17 cellular contexts compared by ENCODE assay signal in genomic region chr5:141915881-141916336, GRCh38. TPM values are rescaled to one million over a fixed set of nuclear protein-coding genes. Genes with fewer than 3 reads are reported as not detected.
DNase-seq lines count a peak whose midpoint lies in the region; ATAC-seq, FAIRE-seq and TF ChIP-seq lines count a peak whose summit lies in the region.
"Had no signal": no experiment of that assay in that cellular context is flagged by ENCODE, and none has a peak within 500 bp of the region (broad histone marks: within the 10 kb centered on the region; RNA-seq: fewer than 3 reads in every experiment).

No MANE protein-coding gene starts in this region.

- DNase-seq in HepG2 (ENCODE audit: low spot score) = no peak
- DNase-seq in right lobe of liver = no peak
- peak in 1 of 2 experiments; percentile 44 for DNase-seq in PC-9
- peak; percentile 41 for DNase-seq in left ventricle myocardium inferior
- peak; percentile 27 for DNase-seq in transverse colon
- no peak for DNase-seq in COLO668 (lab: John Stamatoyannopoulos, UW; ENCODE audit: unreplicated experiment)
- DNase-seq: naive B cell; NCI-H1436; NK-92 treated with Interleukin-12 subunit alpha and Interleukin-12 subunit beta, amount 100 ng/mL, for 24 hours; stimulated activated CD4-positive, alpha-beta T cell treated with anti-CD3 and anti-CD28 coated beads, Interleukin-2, amount 100 ng/mL, for 48 hours; upper lobe of right lung had no signal

- CTCF ChIA-PET in HepG2 (lab: Yijun Ruan, JAX; ENCODE audit: low intra/inter-chr PET ratio, low total read pairs) (no interaction called here), PC-9 (lab: Charles Lee) (interaction anchor here (0.6 kb wide), 1 partner anchor 141 kb away, joined by 3 read pairs; no protein-coding TSS in a partner anchor)

- H2AFZ ChIP-seq in HepG2 (ENCODE audit: low read length) (no peak overlapping the region), PC-9 (peak overlapping the region; percentile 10; the same call in 1 of the 2 replicates)

- H3F3A ChIP-seq in PC-9 (ENCODE audit: insufficient read depth, low read depth) = no peaks in the 10 kb centered on the region; the same call in 1 of the 2 replicates

- H3K4me2 ChIP-seq in HepG2 (ENCODE audit: low read depth, low read length) = no peak overlapping the region
- H3K4me2 ChIP-seq in PC-9 = no peak overlapping the region

- H3K27me3 ChIP-seq in HepG2 (ENCODE audit: control insufficient read depth in 1 of 2, insufficient read depth in 2 of 2, low read length in 2 of 2) (peaks cover 0 to 32% of the 10 kb centered on the region in 2 experiments; a peak in 3 of 5 replicates), right lobe of liver (no peaks in the 10 kb centered on the region), PC-9 (ENCODE audit: insufficient read depth, low read depth) (no peaks in the 10 kb centered on the region), left ventricle myocardium inferior (ENCODE audit: low read depth) (no peaks in the 10 kb centered on the region), transverse colon (peaks cover 9% of the 10 kb centered on the region)
- H3K27me3 ChIP-seq: upper lobe of right lung had no signal

- no peak for TF ChIP-seq CTCF in HepG2 (CRISPR knock-in tag; IDR thresholded peaks at IDR 0.05)
- no peak for TF ChIP-seq CTCF in right lobe of liver (IDR thresholded peaks at IDR 0.05)
- no peak; the same call in 1 of the 2 replicates for TF ChIP-seq CTCF in PC-9 (conservative IDR thresholded peaks at IDR 0.05)
- no peak for TF ChIP-seq CTCF in left ventricle myocardium inferior (IDR thresholded peaks at IDR 0.05; ENCODE audit: borderline replicate concordance)
- TF ChIP-seq CTCF in transverse colon (IDR thresholded peaks at IDR 0.05) = no peak

- H3K4me1 ChIP-seq in HepG2 (ENCODE audit: insufficient read depth, low read length) (peaks cover 27% of the 10 kb centered on the region), right lobe of liver (peaks cover 0 to 27% (median 3%) of the 10 kb centered on the region in 4 donors), PC-9 (replicated peaks; ENCODE audit: insufficient read depth) (0 out of 2 replicates have a peak, but pooled peaks cover 8% of the 10 kb centered on the region), left ventricle myocardium inferior (peaks cover 16% of the 10 kb centered on the region), transverse colon (peaks cover 8 to 50% (median 24%) of the 10 kb centered on the region in 4 donors)
- H3K4me1 ChIP-seq: breast epithelium had no signal

- POLR2A ChIA-PET in HepG2 (lab: Yijun Ruan, JAX) = interaction anchor here (3.9 kb wide), 1 partner anchor 8 kb away, joined by 22 read pairs; the partner anchor contains the start of gene DELE1
- POLR2A ChIA-PET in PC-9 (lab: Charles Lee; ENCODE audit: unreplicated experiment) = no interaction called here

- WGBS in HepG2 (ENCODE audit: low lambda C conversion rate) = 19% methylated on average over 5 of the region's 6 CpGs
- WGBS in right lobe of liver (ENCODE audit: insufficient coverage, low coverage, low lambda C conversion rate, missing lambda C conversion rate) = 93% methylated on average over 3 of the region's 6 CpGs
- 67 to 70% methylated on average over 1 to 6 of the region's 6 CpGs for WGBS in transverse colon (ENCODE audit: low coverage in 1 of 2), 2 donors

- H3K27ac ChIP-seq in HepG2 (ENCODE audit: extremely low read length, insufficient read depth, low read length) (no peak overlapping the region), right lobe of liver (no peak overlapping the region), PC-9 (no peak overlapping the region), left ventricle myocardium inferior (replicated peaks) (no peak overlapping the region), transverse colon (no peak overlapping the region)
- H3K27ac ChIP-seq: breast epithelium, gastroesophageal sphincter, upper lobe of right lung had no signal

- no peak for FAIRE-seq in HepG2 (lab: Jason Lieb, UNC)

- in situ Hi-C loops in HepG2 (cut with HindIII; ENCODE audit: extremely low pct_ligation_motif_present, low pct_unique_long_range_greater_than_20kb) (no loop called here), transverse colon (cut with MboI; ENCODE audit: low pct_ligation_motif_present in 1 of 4, low pct_unique_long_range_greater_than_20kb in 1 of 4, low sequenced_read_pairs in 3 of 4) (no loop called here)

- H3K9me3 ChIP-seq in HepG2 (ENCODE audit: low read length) (no peaks in the 10 kb centered on the region), right lobe of liver (no peaks in the 10 kb centered on the region), PC-9 (ENCODE audit: insufficient read depth, low read depth) (no peaks in the 10 kb centered on the region), left ventricle myocardium inferior (replicated peaks) (no peaks in the 10 kb centered on the region), transverse colon (no peaks in the 10 kb centered on the region)
- H3K9me3 ChIP-seq: breast epithelium, gastroesophageal sphincter, upper lobe of right lung had no signal

- TF ChIP-seq RAD21 in HepG2 (CRISPR knock-in tag; IDR thresholded peaks at IDR 0.05) = no peak

- TF ChIP-seq EP300 in HepG2 (IDR thresholded peaks at IDR 0.05; ENCODE audit: low read depth in 2 of 2, low read length in 2 of 2) (no peak), HepG2 (CRISPR knock-in tag; IDR thresholded peaks at IDR 0.05; ENCODE audit: borderline replicate concordance) (no peak), transverse colon (IDR thresholded peaks at IDR 0.05; ENCODE audit: low read depth) (no peak)

- no peak overlapping the region for H3K4me3 ChIP-seq in HepG2 (replicated peaks in 1 of 3; ENCODE audit: insufficient read depth in 1 of 3, low read depth in 2 of 3, low read length in 3 of 3)
- no peak overlapping the region for H3K4me3 ChIP-seq in right lobe of liver
- H3K4me3 ChIP-seq in PC-9 = no peak overlapping the region
- no peak overlapping the region for H3K4me3 ChIP-seq in left ventricle myocardium inferior
- H3K4me3 ChIP-seq in transverse colon = no peak overlapping the region
- H3K4me3 ChIP-seq: breast epithelium, gastroesophageal sphincter, upper lobe of right lung had no signal

- H3K79me2 ChIP-seq in HepG2 (ENCODE audit: insufficient read depth, low read length) (no peaks in the 10 kb centered on the region), PC-9 (ENCODE audit: low read depth) (no peaks in the 10 kb centered on the region)

- no peaks in the 10 kb centered on the region for H3K9me2 ChIP-seq in PC-9 (ENCODE audit: insufficient read depth)

- no peak overlapping the region for H3K9ac ChIP-seq in HepG2 (ENCODE audit: insufficient read depth, low read depth, low read length)

- H3K36me3 ChIP-seq in HepG2 (replicated peaks in 1 of 2; ENCODE audit: control insufficient read depth in 1 of 2, insufficient read depth in 2 of 2, low read length in 2 of 2) (no peaks in the 10 kb centered on the region), right lobe of liver (no peaks in the 10 kb centered on the region), PC-9 (ENCODE audit: low read depth) (no peaks in the 10 kb centered on the region), left ventricle myocardium inferior (no peaks in the 10 kb centered on the region), transverse colon (no peaks in the 10 kb centered on the region)
- H3K36me3 ChIP-seq: breast epithelium, gastroesophageal sphincter, upper lobe of right lung had no signal

- BruUV-seq in HepG2 (replicated peaks; lab: Mats Ljungman, UMichigan) (no TSS peak), PC-9 (replicated peaks; lab: Mats Ljungman, UMichigan) (no TSS peak)

- ATAC-seq in HepG2 (peak; percentile 31), right lobe of liver (no peak), GM21390 (IDR thresholded peaks at IDR 0.05; ENCODE audit: unreplicated experiment) (no peak), GM21619 (IDR thresholded peaks at IDR 0.05; ENCODE audit: unreplicated experiment) (no peak)
- ATAC-seq: gastroesophageal sphincter, SK-N-SH treated with all-trans-retinoic acid at 6 μM for 48 hours, upper lobe of right lung had no signal

- intact Hi-C loops in HepG2 (cut with micrococcal nuclease; ENCODE audit: unreplicated experiment) = loop anchor here (2.0 kb wide), 1 partner anchor 45 kb away; no protein-coding TSS in a partner anchor
- intact Hi-C loops in right lobe of liver (cut with DNase I) = no loop called here
- intact Hi-C loops in PC-9 (cut with micrococcal nuclease; ENCODE audit: unreplicated experiment) = no loop called here
- intact Hi-C loops in left ventricle myocardium inferior (cut with micrococcal nuclease) = loop anchor here (10.0 kb wide), 1 partner anchor 49 kb away; the partner anchor contains the start of gene RNF14
- intact Hi-C loops in transverse colon (cut with DNase I; ENCODE audit: low total_unique reads) = no loop called here

- TF ChIP-seq POLR2A in HepG2 (IDR thresholded peaks at IDR 0.05; ENCODE audit: insufficient read depth in 1 of 2, low read depth in 2 of 2, low read length in 2 of 2) = no peak
- TF ChIP-seq POLR2A in right lobe of liver (IDR thresholded peaks at IDR 0.05) = no peak
- TF ChIP-seq POLR2A in transverse colon (IDR thresholded peaks at IDR 0.05) = no peak

- H4K20me1 ChIP-seq in HepG2 (ENCODE audit: insufficient read depth, low read length) = no peaks in the 10 kb centered on the region
- H4K20me1 ChIP-seq in PC-9 (ENCODE audit: insufficient read depth) = no peaks in the 10 kb centered on the region

RNA-seq across cellular contexts. Expression of gene DELE1, which starts 7.8 kb away (rescaled TPM):
- 46.5 and 57.5 TPM in 2 replicates for total RNA-seq in HepG2 (2016; rRNA removed; fragmentation: Illumina TruSeq; extraction: Trizol)
- 7.7 and 8.6 TPM in 2 replicates for total RNA-seq in HepG2 (2016; cell fraction: cytosol; rRNA removed; fragmentation: Illumina TruSeq; extraction: Trizol; ENCODE audit: low read depth)
- total RNA-seq in HepG2 (2016; cell fraction: insoluble cytoplasmic fraction; rRNA removed; fragmentation: Illumina TruSeq; extraction: Trizol) = 44.4 and 53.9 TPM in 2 replicates
- 23.5 and 25.7 TPM in 2 replicates for total RNA-seq in HepG2 (2016; cell fraction: membrane; rRNA removed; fragmentation: Illumina TruSeq; extraction: Trizol)
- 61.2 and 73.5 TPM in 2 replicates for total RNA-seq in HepG2 (2016; cell fraction: nucleus; rRNA removed; fragmentation: Illumina TruSeq; extraction: Trizol)
- polyA plus RNA-seq in HepG2 (2011; rRNA removed) = 90.3 and 97.1 TPM in 2 replicates
- 44.7 and 66.5 TPM in 2 replicates for polyA plus RNA-seq in HepG2 (2011; cell fraction: cytosol; rRNA removed)
- 267 and 277 TPM in 2 replicates for polyA plus RNA-seq in HepG2 (2011; cell fraction: nucleus; rRNA removed)
- polyA plus RNA-seq in HepG2 (2012) = 44.3 and 49.8 TPM in 2 replicates
- polyA plus RNA-seq in HepG2 (2016; cell fraction: cytosol; fragmentation: Illumina TruSeq; extraction: Trizol; ENCODE audit: low read depth) = 8.6 and 10.7 TPM in 2 replicates
- 46.9 and 52.3 TPM in 2 replicates for polyA plus RNA-seq in HepG2 (2016; cell fraction: insoluble cytoplasmic fraction; fragmentation: Illumina TruSeq; extraction: Trizol; ENCODE audit: low read depth)
- 20.4 and 27.3 TPM in 2 replicates for polyA plus RNA-seq in HepG2 (2016; cell fraction: membrane; fragmentation: Illumina TruSeq; extraction: Trizol; ENCODE audit: low read depth)
- 113 TPM in 2 replicates for polyA plus RNA-seq in HepG2 (2016; cell fraction: nucleus; fragmentation: Illumina TruSeq; extraction: Trizol; ENCODE audit: insufficient read depth, low read depth)
- polyA minus RNA-seq in HepG2 (2011; rRNA and poly(A)+ RNA removed; ENCODE audit: low replicate concordance) = 120 and 133 TPM in 2 replicates
- polyA minus RNA-seq in HepG2 (2011; cell fraction: cytosol; rRNA and poly(A)+ RNA removed) = 27.7 and 33.0 TPM in 2 replicates
- 76.1 and 82.6 TPM in 2 replicates for polyA minus RNA-seq in HepG2 (2011; cell fraction: nucleus; rRNA and poly(A)+ RNA removed)
- total RNA-seq in right lobe of liver = 10 to 100 TPM; 39.4 to 57.9 (median 43.8) TPM
- 68.5 and 80.8 TPM in 2 replicates for total RNA-seq in PC-9 (2021)
- total RNA-seq in left ventricle myocardium inferior = 125 TPM
- total RNA-seq in transverse colon = 100 to 1,000 TPM in 3 of 4 donors, 10 to 100 TPM in 1; 92.6 to 270 (median 126) TPM

RNA-seq across cellular contexts. Expression of gene PCDH1, which starts 37.7 kb away (rescaled TPM):
- total RNA-seq in HepG2 (2016; rRNA removed; fragmentation: Illumina TruSeq; extraction: Trizol) (0.11 and 0.13 TPM in 2 replicates), right lobe of liver (10 to 100 TPM; 20.8 to 44.1 (median 29.4) TPM), PC-9 (2021) (88.5 and 101 TPM in 2 replicates), left ventricle myocardium inferior (16.1 TPM), transverse colon (100 to 1,000 TPM in 3 of 4 donors, 10 to 100 TPM in 1; 92.5 to 217 (median 164) TPM)
- total RNA-seq in HepG2 (2016; cell fraction: cytosol; rRNA removed; fragmentation: Illumina TruSeq; extraction: Trizol; ENCODE audit: low read depth) = not detected in 2 replicates
- total RNA-seq in HepG2 (2016; cell fraction: insoluble cytoplasmic fraction; rRNA removed; fragmentation: Illumina TruSeq; extraction: Trizol) = 0.09 TPM in 1 of 2 replicates, not detected in the other
- not detected in 2 replicates for total RNA-seq in HepG2 (2016; cell fraction: membrane; rRNA removed; fragmentation: Illumina TruSeq; extraction: Trizol)
- 0.31 TPM in 1 of 2 replicates, not detected in the other for total RNA-seq in HepG2 (2016; cell fraction: nucleus; rRNA removed; fragmentation: Illumina TruSeq; extraction: Trizol)
- polyA plus RNA-seq in HepG2 (2011; rRNA removed) = 0.83 and 1.3 TPM in 2 replicates
- polyA plus RNA-seq in HepG2 (2011; cell fraction: cytosol; rRNA removed) = 0.85 and 1.0 TPM in 2 replicates
- 0.83 and 0.90 TPM in 2 replicates for polyA plus RNA-seq in HepG2 (2011; cell fraction: nucleus; rRNA removed)
- polyA plus RNA-seq in HepG2 (2012) = 0.80 and 1.3 TPM in 2 replicates
- polyA plus RNA-seq in HepG2 (2016; cell fraction: cytosol; fragmentation: Illumina TruSeq; extraction: Trizol; ENCODE audit: low read depth) = 0.08 TPM in 1 of 2 replicates, not detected in the other
- polyA plus RNA-seq in HepG2 (2016; cell fraction: insoluble cytoplasmic fraction; fragmentation: Illumina TruSeq; extraction: Trizol; ENCODE audit: low read depth) = 0.11 TPM in 1 of 2 replicates, not detected in the other
- polyA plus RNA-seq in HepG2 (2016; cell fraction: membrane; fragmentation: Illumina TruSeq; extraction: Trizol; ENCODE audit: low read depth) = not detected in 2 replicates
- polyA plus RNA-seq in HepG2 (2016; cell fraction: nucleus; fragmentation: Illumina TruSeq; extraction: Trizol; ENCODE audit: insufficient read depth, low read depth) = 0.25 TPM in 1 of 2 replicates, not detected in the other
- polyA minus RNA-seq in HepG2 (2011; rRNA and poly(A)+ RNA removed; ENCODE audit: low replicate concordance) = 2.1 and 10.8 TPM in 2 replicates
- 1.6 and 1.9 TPM in 2 replicates for polyA minus RNA-seq in HepG2 (2011; cell fraction: cytosol; rRNA and poly(A)+ RNA removed)
- polyA minus RNA-seq in HepG2 (2011; cell fraction: nucleus; rRNA and poly(A)+ RNA removed) = 0.75 and 0.77 TPM in 2 replicates

RNA-seq across cellular contexts. Expression of gene PCDH12, which starts 42.1 kb away (rescaled TPM):
- total RNA-seq in HepG2 (2016; rRNA removed; fragmentation: Illumina TruSeq; extraction: Trizol) (not detected in 2 replicates), right lobe of liver (1 to 10 TPM; 1.5 to 4.4 (median 1.9) TPM), PC-9 (2021) (not detected in 2 replicates), left ventricle myocardium inferior (7.6 TPM), transverse colon (under 1 TPM in 3 of 4 donors, not detected in 1; 0.37 to 0.95 (median 0.68) TPM)
- not detected in 2 replicates for total RNA-seq in HepG2 (2016; cell fraction: cytosol; rRNA removed; fragmentation: Illumina TruSeq; extraction: Trizol; ENCODE audit: low read depth)
- total RNA-seq in HepG2 (2016; cell fraction: insoluble cytoplasmic fraction; rRNA removed; fragmentation: Illumina TruSeq; extraction: Trizol) = not detected in 2 replicates
- not detected in 2 replicates for total RNA-seq in HepG2 (2016; cell fraction: membrane; rRNA removed; fragmentation: Illumina TruSeq; extraction: Trizol)
- total RNA-seq in HepG2 (2016; cell fraction: nucleus; rRNA removed; fragmentation: Illumina TruSeq; extraction: Trizol) = not detected in 2 replicates
- polyA plus RNA-seq in HepG2 (2011; rRNA removed) = not detected in 2 replicates
- not detected in 2 replicates for polyA plus RNA-seq in HepG2 (2011; cell fraction: cytosol; rRNA removed)
- polyA plus RNA-seq in HepG2 (2011; cell fraction: nucleus; rRNA removed) = not detected in 2 replicates
- 0.13 and 0.25 TPM in 2 replicates for polyA plus RNA-seq in HepG2 (2012)
- polyA plus RNA-seq in HepG2 (2016; cell fraction: cytosol; fragmentation: Illumina TruSeq; extraction: Trizol; ENCODE audit: low read depth) = not detected in 2 replicates
- polyA plus RNA-seq in HepG2 (2016; cell fraction: insoluble cytoplasmic fraction; fragmentation: Illumina TruSeq; extraction: Trizol; ENCODE audit: low read depth) = not detected in 2 replicates
- not detected in 2 replicates for polyA plus RNA-seq in HepG2 (2016; cell fraction: membrane; fragmentation: Illumina TruSeq; extraction: Trizol; ENCODE audit: low read depth)
- not detected in 2 replicates for polyA plus RNA-seq in HepG2 (2016; cell fraction: nucleus; fragmentation: Illumina TruSeq; extraction: Trizol; ENCODE audit: insufficient read depth, low read depth)
- polyA minus RNA-seq in HepG2 (2011; rRNA and poly(A)+ RNA removed; ENCODE audit: low replicate concordance) = 0.33 TPM in 1 of 2 replicates, not detected in the other
- polyA minus RNA-seq in HepG2 (2011; cell fraction: cytosol; rRNA and poly(A)+ RNA removed) = not detected in 2 replicates
- polyA minus RNA-seq in HepG2 (2011; cell fraction: nucleus; rRNA and poly(A)+ RNA removed) = not detected in 2 replicates
- total RNA-seq: kidney epithelial cell had no signal

RNA-seq across cellular contexts. Expression of gene RNF14, which starts 53.0 kb away (rescaled TPM):
- total RNA-seq in HepG2 (2016; rRNA removed; fragmentation: Illumina TruSeq; extraction: Trizol) = 28.1 and 42.4 TPM in 2 replicates
- total RNA-seq in HepG2 (2016; cell fraction: cytosol; rRNA removed; fragmentation: Illumina TruSeq; extraction: Trizol; ENCODE audit: low read depth) = 7.6 TPM in 2 replicates
- total RNA-seq in HepG2 (2016; cell fraction: insoluble cytoplasmic fraction; rRNA removed; fragmentation: Illumina TruSeq; extraction: Trizol) = 29.9 and 40.7 TPM in 2 replicates
- total RNA-seq in HepG2 (2016; cell fraction: membrane; rRNA removed; fragmentation: Illumina TruSeq; extraction: Trizol) = 23.1 and 23.3 TPM in 2 replicates
- total RNA-seq in HepG2 (2016; cell fraction: nucleus; rRNA removed; fragmentation: Illumina TruSeq; extraction: Trizol) = 16.1 and 19.9 TPM in 2 replicates
- polyA plus RNA-seq in HepG2 (2011; rRNA removed) = 11.0 and 11.3 TPM in 2 replicates
- polyA plus RNA-seq in HepG2 (2011; cell fraction: cytosol; rRNA removed) = 6.2 and 9.3 TPM in 2 replicates
- polyA plus RNA-seq in HepG2 (2011; cell fraction: nucleus; rRNA removed) = 5.6 and 8.1 TPM in 2 replicates
- 13.0 and 15.4 TPM in 2 replicates for polyA plus RNA-seq in HepG2 (2012)
- polyA plus RNA-seq in HepG2 (2016; cell fraction: cytosol; fragmentation: Illumina TruSeq; extraction: Trizol; ENCODE audit: low read depth) = 5.0 and 7.5 TPM in 2 replicates
- 23.5 and 26.8 TPM in 2 replicates for polyA plus RNA-seq in HepG2 (2016; cell fraction: insoluble cytoplasmic fraction; fragmentation: Illumina TruSeq; extraction: Trizol; ENCODE audit: low read depth)
- 11.6 and 11.8 TPM in 2 replicates for polyA plus RNA-seq in HepG2 (2016; cell fraction: membrane; fragmentation: Illumina TruSeq; extraction: Trizol; ENCODE audit: low read depth)
- polyA plus RNA-seq in HepG2 (2016; cell fraction: nucleus; fragmentation: Illumina TruSeq; extraction: Trizol; ENCODE audit: insufficient read depth, low read depth) = 9.6 and 13.2 TPM in 2 replicates
- polyA minus RNA-seq in HepG2 (2011; rRNA and poly(A)+ RNA removed; ENCODE audit: low replicate concordance) = 16.9 and 18.8 TPM in 2 replicates
- 8.3 and 10.7 TPM in 2 replicates for polyA minus RNA-seq in HepG2 (2011; cell fraction: cytosol; rRNA and poly(A)+ RNA removed)
- 10.7 and 13.6 TPM in 2 replicates for polyA minus RNA-seq in HepG2 (2011; cell fraction: nucleus; rRNA and poly(A)+ RNA removed)
- 10 to 100 TPM; 34.8 to 54.8 (median 41.8) TPM for total RNA-seq in right lobe of liver
- total RNA-seq in PC-9 (2021) = 26.6 and 29.7 TPM in 2 replicates
- 120 TPM for total RNA-seq in left ventricle myocardium inferior
- total RNA-seq in transverse colon = 10 to 100 TPM; 15.3 to 66.7 (median 57.1) TPM

Comparison
In these comparisons a context has a peak if more than half of its experiments do, and no peak if none do; other contexts are left out.
1. RNA of gene PCDH1, which starts 37.7 kb away (total RNA-seq): 92.5 to 217 TPM in transverse colon, 88.5 to 101 TPM in PC-9, 20.8 to 44.1 TPM in right lobe of liver and 16.1 TPM in left ventricle myocardium inferior (single experiment); 0.09 to 0.31 TPM in HepG2; every median in the first group is over 10 times any median in the second.
2. intact Hi-C loops: an anchor here in HepG2 (2.0 kb wide) and left ventricle myocardium inferior (10.0 kb wide); none called in right lobe of liver, PC-9 and transverse colon.
3. DNase-seq: peak in left ventricle myocardium inferior (single experiment) and transverse colon (single experiment); none in HepG2 (single experiment), right lobe of liver (0 of 3) and COLO668 (single experiment).